11 cellular contexts compared by ENCODE assay signal in genomic region chr18:58578321-58578720, GRCh38. TPM values are rescaled to one million over a fixed set of nuclear protein-coding genes. Genes with fewer than 3 reads are reported as not detected.
DNase-seq lines count a peak whose midpoint lies in the region; ATAC-seq and TF ChIP-seq lines count a peak whose summit lies in the region.
"Had no signal": no experiment of that assay in that cellular context is flagged by ENCODE, and none has a peak within 500 bp of the region (broad histone marks: within the 10 kb centered on the region; RNA-seq: fewer than 3 reads in every experiment).

No MANE protein-coding gene starts in this region.

- no peaks in the 10 kb centered on the region for H3K9me3 ChIP-seq in IMR-90 (ENCODE audit: control insufficient read depth, insufficient read depth, low read length)
- H3K9me3 ChIP-seq in right lobe of liver: no peaks in the 10 kb centered on the region
- no peaks in the 10 kb centered on the region for H3K9me3 ChIP-seq in spleen
- H3K9me3 ChIP-seq: ovary had no signal

- peak overlapping the region; percentile 92 for H3K9ac ChIP-seq in IMR-90 (ENCODE audit: low read depth, low read length)

- intact Hi-C loops in IMR-90 (cut with micrococcal nuclease): loop anchor here (2.0 to 5.0 kb wide), 4 partner anchors 36 to 186 kb away; no protein-coding TSS in a partner anchor
- intact Hi-C loops in right lobe of liver (cut with DNase I): no loop called here
- intact Hi-C loops in spleen (cut with DNase I; ENCODE audit: low total_unique reads): no loop called here

- H3K27me3 ChIP-seq in BJ (ENCODE audit: control insufficient read depth, insufficient read depth, low read length) (no peaks in the 10 kb centered on the region), IMR-90 (ENCODE audit: control insufficient read depth, insufficient read depth, low read length) (no peaks in the 10 kb centered on the region), right lobe of liver (no peaks in the 10 kb centered on the region), spleen (replicated peaks in 1 of 7) (no peaks in the 10 kb centered on the region)
- H3K27me3 ChIP-seq: ovary had no signal

- peaks cover 19% of the 10 kb centered on the region for H3K9me1 ChIP-seq in IMR-90 (ENCODE audit: insufficient read depth, low read length)

- peak overlapping the region; percentile 96 for H2BK120ac ChIP-seq in IMR-90 (ENCODE audit: low read depth, low read length)

- H4K20me1 ChIP-seq in IMR-90 (ENCODE audit: insufficient read depth, low read length): peaks cover 3% of the 10 kb centered on the region; the same call in 1 of the 2 replicates

- POLR2A ChIA-PET in BJ (lab: Charles Lee) (interaction anchor here (0.6 kb wide), 1 partner anchor 98 kb away, joined by 3 read pairs; no protein-coding TSS in a partner anchor), IMR-90 (lab: Charles Lee; ENCODE audit: unreplicated experiment) (no interaction called here)

- H3K14ac ChIP-seq in IMR-90 (replicated peaks; ENCODE audit: low read depth, low read length): peak overlapping the region; percentile 98

- DNase-seq in BJ (ENCODE audit: low read depth): no peak
- peak; percentile 28 for DNase-seq in IMR-90
- DNase-seq in astrocyte of the cerebellum (ENCODE audit: low read depth): no peak
- no peak for DNase-seq in right lobe of liver
- no peak for DNase-seq in NK-92 (lab: John Stamatoyannopoulos, UW; ENCODE audit: unreplicated experiment)
- no peak for DNase-seq in spleen
- DNase-seq in mesenteric fat pad (ENCODE audit: low spot score): no peak
- no peak for DNase-seq in NK-92 treated with Interleukin-12 subunit alpha and Interleukin-12 subunit beta, amount 100 ng/mL, for 24 hours (lab: John Stamatoyannopoulos, UW)
- DNase-seq: KG1, ovary had no signal

- TF ChIP-seq POLR2A in IMR-90 (IDR thresholded peaks at IDR 0.05; ENCODE audit: low read depth, low read length) (no peak), right lobe of liver (IDR thresholded peaks at IDR 0.05) (no peak), spleen (IDR thresholded peaks at IDR 0.05) (no peak)

- H2BK5ac ChIP-seq in IMR-90 (ENCODE audit: low read depth, low read length, poor library complexity, severe bottlenecking): peak overlapping the region; percentile 97

- H2AFZ ChIP-seq in IMR-90 (replicated peaks; ENCODE audit: low read length, poor library complexity): no peak overlapping the region

- H2BK20ac ChIP-seq in IMR-90 (ENCODE audit: low read depth, low read length): peak overlapping the region; percentile 91

- H3K27ac ChIP-seq in IMR-90 (ENCODE audit: insufficient read depth, low read length) (peak overlapping the region; percentile 93), right lobe of liver (peak overlapping the region in 2 of 3 donors; percentile 19 to 80), spleen (no peak overlapping the region)
- H3K27ac ChIP-seq: ovary, VCaP had no signal

- H4K91ac ChIP-seq in IMR-90 (ENCODE audit: insufficient read depth, low read depth, low read length): peak overlapping the region; percentile 97

- ATAC-seq in IMR-90 (ENCODE audit: low read depth) (no peak), right lobe of liver (no peak)

- peak overlapping the region; percentile 93 for H3K18ac ChIP-seq in IMR-90 (ENCODE audit: low read depth, low read length)

- peak overlapping the region; percentile 49 for H2AK9ac ChIP-seq in IMR-90 (replicated peaks; ENCODE audit: low read depth, low read length, poor library complexity)

- in situ Hi-C loops in IMR-90 (cut with MboI; ENCODE audit: low sequenced_read_pairs) (no loop called here), astrocyte of the cerebellum (cut with HindIII; ENCODE audit: low sequenced_read_pairs) (no loop called here)

- peak overlapping the region; percentile 57 for H3K4me3 ChIP-seq in BJ (ENCODE audit: low read depth, low read length)
- peak overlapping the region; percentile 57 for H3K4me3 ChIP-seq in IMR-90 (ENCODE audit: insufficient read depth, low read depth, low read length)
- H3K4me3 ChIP-seq in astrocyte of the cerebellum (ENCODE audit: low read depth, low read length): peak overlapping the region; percentile 64
- H3K4me3 ChIP-seq in right lobe of liver: peak overlapping the region in 1 of 3 donors; percentile 55
- H3K4me3 ChIP-seq in spleen: no peak overlapping the region
- H3K4me3 ChIP-seq: ovary had no signal

- no TSS peak for BruUV-seq in IMR-90 (replicated peaks; lab: Mats Ljungman, UMichigan)

- H2BK15ac ChIP-seq in IMR-90 (ENCODE audit: low read depth, low read length): peak overlapping the region; percentile 96; the same call in 2 of the 3 replicates

- peak overlapping the region; percentile 69 to 96 for H4K8ac ChIP-seq in IMR-90 (ENCODE audit: low read depth in 2 of 2, low read length in 2 of 2)

- peak overlapping the region; percentile 99 for H3K23ac ChIP-seq in IMR-90 (ENCODE audit: low read depth, low read length)

- no peak for TF ChIP-seq CTCF in BJ (IDR thresholded peaks at IDR 0.05; ENCODE audit: insufficient read depth, low read depth, low read length)
- no peak for TF ChIP-seq CTCF in IMR-90 (conservative IDR thresholded peaks at IDR 0.05; ENCODE audit: low read depth, low read length)
- no peak for TF ChIP-seq CTCF in astrocyte of the cerebellum (IDR thresholded peaks at IDR 0.05; ENCODE audit: low read depth, low read length, missing control alignments)
- TF ChIP-seq CTCF in right lobe of liver (IDR thresholded peaks at IDR 0.05): no peak
- no peak for TF ChIP-seq CTCF in spleen (IDR thresholded peaks at IDR 0.05 in 8 of 11, conservative IDR thresholded peaks at IDR 0.05 in 3 of 11)

- H4K5ac ChIP-seq in IMR-90 (ENCODE audit: low read depth, low read length): peak overlapping the region; percentile 81; the same call in 1 of the 2 replicates

- H3K4ac ChIP-seq in IMR-90 (ENCODE audit: low read depth, low read length): peak overlapping the region; percentile 97

- H3K36me3 ChIP-seq in BJ (ENCODE audit: control insufficient read depth, insufficient read depth, low read length): peaks cover 4% of the 10 kb centered on the region
- H3K36me3 ChIP-seq in IMR-90 (ENCODE audit: control insufficient read depth, insufficient read depth, low read length): peaks cover 8% of the 10 kb centered on the region
- H3K36me3 ChIP-seq in right lobe of liver: no peaks in the 10 kb centered on the region
- no peaks in the 10 kb centered on the region for H3K36me3 ChIP-seq in spleen
- H3K36me3 ChIP-seq: ovary had no signal

- no CpG with 5 or more reads among the region's 1 CpG for WGBS in IMR-90 (ENCODE audit: extremely low coverage in 2 of 2, insufficient read length in 1 of 2), 2 experiments
- 0% methylated on average over 1 of the region's 1 CpG for WGBS in right lobe of liver (ENCODE audit: insufficient coverage, low coverage, low lambda C conversion rate, missing lambda C conversion rate)
- 11 to 38% (median 28%) methylated on average over 1 of the region's 1 CpG for WGBS in spleen, 5 donors

- no peak for TF ChIP-seq RAD21 in IMR-90 (IDR thresholded peaks at IDR 0.05; ENCODE audit: low read length)

- H3K56ac ChIP-seq in IMR-90 (ENCODE audit: extremely low read depth, insufficient read depth, low read length): peak overlapping the region; percentile 99

- dilution Hi-C loops in IMR-90 (cut with HindIII; ENCODE audit: low sequenced_read_pairs, unreplicated experiment): no loop called here

- CTCF ChIA-PET in BJ (lab: Yijun Ruan, JAX): interaction anchor here (0.6 to 2.5 kb wide), 6 partner anchors 9 to 449 kb away, joined by 3 to 11 read pairs (median 4); no protein-coding TSS in a partner anchor
- CTCF ChIA-PET in IMR-90 (lab: Yijun Ruan, JAX): no interaction called here

- peak overlapping the region; percentile 83; the same call in 1 of the 2 replicates for H2AK5ac ChIP-seq in IMR-90 (ENCODE audit: low read depth, low read length)

- H3K4me2 ChIP-seq in IMR-90 (ENCODE audit: low read depth, low read length): peak overlapping the region; percentile 86

- H3K4me1 ChIP-seq in IMR-90 (ENCODE audit: control insufficient read depth, insufficient read depth, low read length) (peaks cover 20% of the 10 kb centered on the region), right lobe of liver (peaks cover 0 to 8% (median 0%) of the 10 kb centered on the region in 4 donors), spleen (peaks cover 0 to 13% (median 0%) of the 10 kb centered on the region in 6 donors)

- peaks cover 11 to 50% of the 10 kb centered on the region in 2 experiments for H3K79me1 ChIP-seq in IMR-90 (ENCODE audit: low read depth in 1 of 2, low read length in 2 of 2)

TF ChIP-seq in IMR-90, 13 proteins besides CTCF, POLR2A, EP300 and RAD21 (continues in another document):
- TF ChIP-seq FOS (IDR thresholded peaks at IDR 0.05; ENCODE audit: low read depth, low read length): no peak
- TF ChIP-seq RFX5 (IDR thresholded peaks at IDR 0.05; ENCODE audit: low read depth, low read length): no peak
- no peak for TF ChIP-seq NFE2L2 (IDR thresholded peaks at IDR 0.05; ENCODE audit: low read depth, low read length)
- TF ChIP-seq ELK1 (IDR thresholded peaks at IDR 0.05; ENCODE audit: borderline replicate concordance, low read depth, low read length): no peak
- no peak for TF ChIP-seq CEBPB (IDR thresholded peaks at IDR 0.05; ENCODE audit: low read depth, low read length)
- TF ChIP-seq RCOR1 (IDR thresholded peaks at IDR 0.05; ENCODE audit: insufficient replicate concordance, low read length): no peak

RNA-seq across cellular contexts. Expression of gene ALPK2, which starts 50.6 kb away (rescaled TPM):
- 81.8 and 107 TPM in 2 replicates for polyA plus RNA-seq in BJ (2011; rRNA removed)
- 80.1 and 95.0 TPM in 2 replicates for polyA minus RNA-seq in BJ (2011; rRNA and poly(A)+ RNA removed)
- total RNA-seq in IMR-90 (2012; rRNA removed): 81.7 and 89.1 TPM in 2 replicates
- polyA plus RNA-seq in IMR-90 (2012; rRNA removed): 28.0 and 33.7 TPM in 2 replicates
- 4.9 and 5.7 TPM in 2 replicates for polyA plus RNA-seq in IMR-90 (2012; cell fraction: cytosol; rRNA removed)
- 29.8 and 206 TPM in 2 replicates for polyA plus RNA-seq in IMR-90 (2012; cell fraction: nucleus; rRNA removed; ENCODE audit: low replicate concordance)
- 10 to 100 TPM in 3 of 6 experiments, 1 to 10 TPM in 2, under 1 TPM in 1; 0.66 to 27.9 (median 8.4) TPM for total RNA-seq in right lobe of liver
- total RNA-seq in spleen: 1 to 10 TPM in 3 of 7 donors, under 1 TPM in 4; 0.66 to 3.1 (median 0.94) TPM
- polyA plus RNA-seq in spleen: 1 to 10 TPM in 1 of 3 donors, under 1 TPM in 2; 0.93 to 2.1 (median 1.00) TPM
- total RNA-seq in mesenteric fat pad: not detected

Comparison
In these comparisons a context has a peak if more than half of its experiments do, and no peak if none do; other contexts are left out.
1. H3K4me3 ChIP-seq: peak in BJ (single experiment), IMR-90 (single experiment) and astrocyte of the cerebellum (single experiment); none in spleen (0 of 8).
2. H3K27ac ChIP-seq: peak in IMR-90 (single experiment) and right lobe of liver (2 of 3); none in spleen (0 of 8).